1 cellular context compared by ENCODE assay signal in the genomic region with DNA sequence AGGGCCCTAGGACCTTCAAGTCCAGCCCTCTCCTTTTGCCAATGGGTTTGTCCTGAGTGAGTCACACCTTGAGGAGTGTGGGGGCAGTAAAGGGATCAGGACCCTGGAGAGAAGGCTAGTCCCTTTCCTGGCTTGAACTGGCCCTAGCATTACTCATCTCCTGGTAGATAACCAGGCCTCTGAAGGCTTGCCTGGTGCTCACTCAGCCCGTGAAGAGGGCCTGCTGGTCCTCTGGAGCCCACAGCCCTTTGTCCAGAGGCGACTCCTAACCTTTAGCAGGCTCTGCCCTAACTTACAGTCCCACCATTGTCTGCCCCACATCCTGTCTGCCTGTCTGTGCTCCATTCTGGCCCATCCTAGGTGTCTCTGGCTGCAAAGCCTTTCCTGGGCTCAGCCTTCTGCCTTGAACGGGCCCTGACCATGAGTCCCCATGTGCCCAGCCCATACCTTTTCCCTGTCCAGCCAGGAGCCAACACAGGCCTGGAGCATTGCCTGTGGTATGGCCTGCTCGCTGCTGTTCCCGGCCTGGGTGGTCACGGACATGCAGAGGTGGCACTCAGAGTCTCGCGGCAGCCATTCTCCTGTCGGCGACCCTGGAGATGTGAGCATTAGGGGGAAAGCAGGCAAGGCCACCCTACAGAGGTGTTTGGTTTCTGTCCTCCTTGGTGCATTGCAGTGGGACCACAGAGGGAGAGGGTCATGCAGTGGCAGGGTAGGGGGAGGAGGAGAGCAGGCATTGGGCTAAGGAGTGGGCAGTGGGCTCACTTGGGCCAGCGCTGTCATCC.
TF ChIP-seq lines count a peak whose summit lies in the region.

No MANE protein-coding gene starts in this region.

TF ChIP-seq in SK-N-SH, 30 proteins besides CTCF, POLR2A, EP300 and RAD21 (continued from another document):
- TF ChIP-seq, protein P1, sequence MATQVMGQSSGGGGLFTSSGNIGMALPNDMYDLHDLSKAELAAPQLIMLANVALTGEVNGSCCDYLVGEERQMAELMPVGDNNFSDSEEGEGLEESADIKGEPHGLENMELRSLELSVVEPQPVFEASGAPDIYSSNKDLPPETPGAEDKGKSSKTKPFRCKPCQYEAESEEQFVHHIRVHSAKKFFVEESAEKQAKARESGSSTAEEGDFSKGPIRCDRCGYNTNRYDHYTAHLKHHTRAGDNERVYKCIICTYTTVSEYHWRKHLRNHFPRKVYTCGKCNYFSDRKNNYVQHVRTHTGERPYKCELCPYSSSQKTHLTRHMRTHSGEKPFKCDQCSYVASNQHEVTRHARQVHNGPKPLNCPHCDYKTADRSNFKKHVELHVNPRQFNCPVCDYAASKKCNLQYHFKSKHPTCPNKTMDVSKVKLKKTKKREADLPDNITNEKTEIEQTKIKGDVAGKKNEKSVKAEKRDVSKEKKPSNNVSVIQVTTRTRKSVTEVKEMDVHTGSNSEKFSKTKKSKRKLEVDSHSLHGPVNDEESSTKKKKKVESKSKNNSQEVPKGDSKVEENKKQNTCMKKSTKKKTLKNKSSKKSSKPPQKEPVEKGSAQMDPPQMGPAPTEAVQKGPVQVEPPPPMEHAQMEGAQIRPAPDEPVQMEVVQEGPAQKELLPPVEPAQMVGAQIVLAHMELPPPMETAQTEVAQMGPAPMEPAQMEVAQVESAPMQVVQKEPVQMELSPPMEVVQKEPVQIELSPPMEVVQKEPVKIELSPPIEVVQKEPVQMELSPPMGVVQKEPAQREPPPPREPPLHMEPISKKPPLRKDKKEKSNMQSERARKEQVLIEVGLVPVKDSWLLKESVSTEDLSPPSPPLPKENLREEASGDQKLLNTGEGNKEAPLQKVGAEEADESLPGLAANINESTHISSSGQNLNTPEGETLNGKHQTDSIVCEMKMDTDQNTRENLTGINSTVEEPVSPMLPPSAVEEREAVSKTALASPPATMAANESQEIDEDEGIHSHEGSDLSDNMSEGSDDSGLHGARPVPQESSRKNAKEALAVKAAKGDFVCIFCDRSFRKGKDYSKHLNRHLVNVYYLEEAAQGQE (IDR thresholded peaks at IDR 0.05; ENCODE audit: low read depth, low read length), result peak; percentile 97
- TF ChIP-seq, protein P2, sequence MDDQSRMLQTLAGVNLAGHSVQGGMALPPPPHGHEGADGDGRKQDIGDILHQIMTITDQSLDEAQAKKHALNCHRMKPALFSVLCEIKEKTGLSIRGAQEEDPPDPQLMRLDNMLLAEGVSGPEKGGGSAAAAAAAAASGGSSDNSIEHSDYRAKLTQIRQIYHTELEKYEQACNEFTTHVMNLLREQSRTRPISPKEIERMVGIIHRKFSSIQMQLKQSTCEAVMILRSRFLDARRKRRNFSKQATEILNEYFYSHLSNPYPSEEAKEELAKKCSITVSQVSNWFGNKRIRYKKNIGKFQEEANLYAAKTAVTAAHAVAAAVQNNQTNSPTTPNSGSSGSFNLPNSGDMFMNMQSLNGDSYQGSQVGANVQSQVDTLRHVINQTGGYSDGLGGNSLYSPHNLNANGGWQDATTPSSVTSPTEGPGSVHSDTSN (IDR thresholded peaks at IDR 0.05), result 0 out of 2 replicates have a peak, but pooled peaks have one; percentile 8
- no peak for TF ChIP-seq RXRA (IDR thresholded peaks at IDR 0.05; ENCODE audit: borderline replicate concordance, low read depth)
- TF ChIP-seq FOSL2 (IDR thresholded peaks at IDR 0.05; ENCODE audit: borderline replicate concordance, low read depth), result peak; percentile 60; the same call in 1 of the 2 replicates
- no peak for TF ChIP-seq GATA2 (CRISPR knock-in tag; IDR thresholded peaks at IDR 0.05)
- peak; percentile 40; the same call in 1 of the 2 replicates for TF ChIP-seq NFIC (IDR thresholded peaks at IDR 0.05; ENCODE audit: borderline replicate concordance)
- TF ChIP-seq SIN3A (IDR thresholded peaks at IDR 0.05; ENCODE audit: borderline replicate concordance, low read depth, low read length), result 0 out of 2 replicates have a peak, but pooled peaks have one; percentile 23
- TF ChIP-seq NRF1 (IDR thresholded peaks at IDR 0.05; ENCODE audit: low read depth, low read length), result no peak
- no peak for TF ChIP-seq MEF2A (IDR thresholded peaks at IDR 0.05; ENCODE audit: borderline replicate concordance, low read depth)
- TF ChIP-seq FOXM1 (IDR thresholded peaks at IDR 0.05; ENCODE audit: low read depth), result no peak
- TF ChIP-seq, protein P3, sequence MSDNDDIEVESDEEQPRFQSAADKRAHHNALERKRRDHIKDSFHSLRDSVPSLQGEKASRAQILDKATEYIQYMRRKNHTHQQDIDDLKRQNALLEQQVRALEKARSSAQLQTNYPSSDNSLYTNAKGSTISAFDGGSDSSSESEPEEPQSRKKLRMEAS (IDR thresholded peaks at IDR 0.05; ENCODE audit: low read depth), result no peak
- TF ChIP-seq POLR2AphosphoS5 (IDR thresholded peaks at IDR 0.05; ENCODE audit: low read depth, low read length), result no peak
- TF ChIP-seq TAF1 (IDR thresholded peaks at IDR 0.05; ENCODE audit: borderline replicate concordance, low read depth, low read length), result no peak
- TF ChIP-seq EZH2phosphoT487 (IDR thresholded peaks at IDR 0.05; ENCODE audit: borderline replicate concordance, low read depth), result no peak
